In the genomic region with DNA sequence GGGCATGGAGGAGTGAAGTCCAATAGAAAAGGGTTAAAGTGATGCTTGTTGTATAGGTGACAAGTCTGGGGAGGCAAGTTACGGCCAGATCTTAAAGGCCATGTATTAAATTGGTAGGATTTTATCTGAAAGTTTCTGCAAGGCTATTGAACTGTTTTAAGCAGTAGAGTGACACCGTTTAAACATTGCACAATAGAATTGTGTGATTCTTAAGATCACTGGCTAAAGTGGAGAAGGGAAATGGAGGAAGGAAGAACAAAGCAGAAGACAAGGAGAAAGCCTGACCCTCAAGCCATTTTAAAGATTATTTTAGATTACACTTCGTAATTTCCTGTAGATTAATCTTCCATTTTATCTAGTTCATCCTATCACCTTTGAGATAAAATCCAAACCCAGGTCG, we compare ENCODE assay signal across 28 cellular contexts.
"Had no signal": no experiment of that assay in that cellular context is flagged by ENCODE, and none has a peak within 500 bp of the region (broad histone marks: within the 10 kb centered on the region; RNA-seq: fewer than 3 reads in every experiment).

No MANE protein-coding gene starts in this region.

- ATAC-seq: activated CD8-positive, alpha-beta T cell treated with anti-CD3 and anti-CD28 coated beads for 36 hours; activated naive CD8-positive, alpha-beta T cell treated with anti-CD3 and anti-CD28 coated beads, Interleukin-2, amount 50 U/mL, for 24 hours; activated T-cell treated with anti-CD3 and anti-CD28 coated beads, Interleukin-2, amount 50 U/mL, for 4 hours; activated T-helper 17 cell treated with anti-CD3 and anti-CD28 coated beads, Interleukin-2, amount 50 U/mL, for 72 hours; body of pancreas; effector memory CD8-positive, alpha-beta T cell; foreskin keratinocyte; gastrocnemius medialis; heart left ventricle; WTC11 had no signal

- H3K9me3 Mint-ChIP-seq: activated CD8-positive, alpha-beta T cell treated with anti-CD3 and anti-CD28 coated beads for 36 hours; activated naive CD4-positive, alpha-beta T cell treated with anti-CD3 and anti-CD28 coated beads for 36 hours; activated naive CD4-positive, alpha-beta T cell treated with anti-CD3 and anti-CD28 coated beads, Interleukin-2, amount 50 U/mL, for 24 hours; activated naive CD8-positive, alpha-beta T cell treated with anti-CD3 and anti-CD28 coated beads for 36 hours; activated naive CD8-positive, alpha-beta T cell treated with anti-CD3 and anti-CD28 coated beads, Interleukin-2, amount 50 U/mL, for 24 hours; activated T-cell treated with anti-CD3 and anti-CD28 coated beads, Interleukin-2, amount 50 U/mL, for 4 hours; activated T-helper 17 cell treated with anti-CD3 and anti-CD28 coated beads, Interleukin-2, amount 50 U/mL, for 72 hours; effector memory CD8-positive, alpha-beta T cell; WTC11 had no signal

- H3K27ac Mint-ChIP-seq: activated CD8-positive, alpha-beta T cell treated with anti-CD3 and anti-CD28 coated beads for 36 hours; activated naive CD4-positive, alpha-beta T cell treated with anti-CD3 and anti-CD28 coated beads for 36 hours; activated naive CD4-positive, alpha-beta T cell treated with anti-CD3 and anti-CD28 coated beads, Interleukin-2, amount 50 U/mL, for 24 hours; activated naive CD8-positive, alpha-beta T cell treated with anti-CD3 and anti-CD28 coated beads for 36 hours; activated naive CD8-positive, alpha-beta T cell treated with anti-CD3 and anti-CD28 coated beads, Interleukin-2, amount 50 U/mL, for 24 hours; activated T-helper 17 cell treated with anti-CD3 and anti-CD28 coated beads, Interleukin-2, amount 50 U/mL, for 72 hours; effector memory CD8-positive, alpha-beta T cell; WTC11 had no signal

- H3K4me3 Mint-ChIP-seq: activated CD8-positive, alpha-beta T cell treated with anti-CD3 and anti-CD28 coated beads for 36 hours; activated naive CD4-positive, alpha-beta T cell treated with anti-CD3 and anti-CD28 coated beads for 36 hours; activated naive CD4-positive, alpha-beta T cell treated with anti-CD3 and anti-CD28 coated beads, Interleukin-2, amount 50 U/mL, for 24 hours; activated naive CD8-positive, alpha-beta T cell treated with anti-CD3 and anti-CD28 coated beads for 36 hours; activated naive CD8-positive, alpha-beta T cell treated with anti-CD3 and anti-CD28 coated beads, Interleukin-2, amount 50 U/mL, for 24 hours; activated T-cell treated with anti-CD3 and anti-CD28 coated beads, Interleukin-2, amount 50 U/mL, for 4 hours; activated T-helper 17 cell treated with anti-CD3 and anti-CD28 coated beads, Interleukin-2, amount 50 U/mL, for 72 hours; effector memory CD8-positive, alpha-beta T cell; WTC11 had no signal

- H3K36me3 Mint-ChIP-seq: activated naive CD4-positive, alpha-beta T cell treated with anti-CD3 and anti-CD28 coated beads, Interleukin-2, amount 50 U/mL, for 24 hours; activated naive CD8-positive, alpha-beta T cell treated with anti-CD3 and anti-CD28 coated beads for 36 hours; WTC11 had no signal

- H3K4me1 Mint-ChIP-seq: activated naive CD4-positive, alpha-beta T cell treated with anti-CD3 and anti-CD28 coated beads, Interleukin-2, amount 50 U/mL, for 24 hours; activated naive CD8-positive, alpha-beta T cell treated with anti-CD3 and anti-CD28 coated beads for 36 hours; activated T-helper 17 cell treated with anti-CD3 and anti-CD28 coated beads, Interleukin-2, amount 50 U/mL, for 72 hours; WTC11 had no signal

- DNase-seq: activated CD4-positive, alpha-beta T cell treated with anti-CD3 and anti-CD28 coated beads for 48 hours; activated CD4-positive, alpha-beta T cell treated with anti-CD3 and anti-CD28 coated beads, Interleukin-2, amount 50 U/mL, for 1 hour; activated CD4-positive, alpha-beta T cell treated with anti-CD3 and anti-CD28 coated beads, Interleukin-2, amount 50 U/mL, for 48 hours; activated CD8-positive, alpha-beta memory T cell treated with anti-CD3 and anti-CD28 coated beads for 24 hours; activated CD8-positive, alpha-beta T cell treated with anti-CD3 and anti-CD28 coated beads for 36 hours; activated effector memory CD4-positive, alpha-beta T cell treated with Interleukin-2 at 50 U/mL for 16 hours; activated naive CD4-positive, alpha-beta T cell treated with anti-CD3 and anti-CD28 coated beads for 36 hours; activated naive CD8-positive, alpha-beta T cell treated with anti-CD3 and anti-CD28 coated beads for 36 hours; activated naive CD8-positive, alpha-beta T cell treated with anti-CD3 and anti-CD28 coated beads, Interleukin-2, amount 50 U/mL, for 24 hours; activated T-cell treated with anti-CD3 and anti-CD28 coated beads, Interleukin-2, amount 50 U/mL, for 4 hours; adrenal gland; amygdala; aorta; body of pancreas; caudate nucleus; cortex of kidney; dermis blood vessel endothelial cell; effector CD4-positive, alpha-beta T cell; effector memory CD8-positive, alpha-beta T cell; erythroblast; foreskin keratinocyte; gastrocnemius medialis; glutamatergic neuron; heart left ventricle; T-helper 2 cell had no signal
